1 cellular context compared by ENCODE assay signal in the genomic region with DNA sequence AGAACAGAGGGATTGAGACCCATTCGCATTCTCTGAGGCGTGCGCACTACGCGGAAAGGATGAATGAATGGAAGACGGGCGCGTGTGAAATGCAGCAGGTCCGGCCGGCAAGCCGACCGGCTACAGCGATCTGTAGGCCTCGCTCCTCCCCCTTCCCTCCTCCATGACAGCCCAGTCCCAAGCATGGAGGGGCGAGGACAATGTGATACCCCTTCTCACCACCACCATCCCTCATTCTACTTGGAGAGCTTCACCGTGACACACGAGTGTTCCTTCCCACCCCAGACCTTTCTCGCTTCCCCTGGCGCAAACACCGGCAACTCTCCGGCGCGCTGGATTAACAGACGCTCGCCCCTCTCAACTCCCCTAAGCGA.
A peak's percentile ranks its signal among the peaks of the same experiment; 100 is the strongest.
TF ChIP-seq lines count a peak whose summit lies in the region.

No MANE protein-coding gene starts in this region.

TF ChIP-seq in HepG2, 621 proteins besides CTCF, POLR2A, EP300 and RAD21 (continued from another document and continues in another):
- 0 out of 2 replicates have a peak, but pooled peaks have one; percentile 3 for TF ChIP-seq ARNTL (CRISPR knock-in tag; IDR thresholded peaks at IDR 0.05)
- TF ChIP-seq, protein P1, sequence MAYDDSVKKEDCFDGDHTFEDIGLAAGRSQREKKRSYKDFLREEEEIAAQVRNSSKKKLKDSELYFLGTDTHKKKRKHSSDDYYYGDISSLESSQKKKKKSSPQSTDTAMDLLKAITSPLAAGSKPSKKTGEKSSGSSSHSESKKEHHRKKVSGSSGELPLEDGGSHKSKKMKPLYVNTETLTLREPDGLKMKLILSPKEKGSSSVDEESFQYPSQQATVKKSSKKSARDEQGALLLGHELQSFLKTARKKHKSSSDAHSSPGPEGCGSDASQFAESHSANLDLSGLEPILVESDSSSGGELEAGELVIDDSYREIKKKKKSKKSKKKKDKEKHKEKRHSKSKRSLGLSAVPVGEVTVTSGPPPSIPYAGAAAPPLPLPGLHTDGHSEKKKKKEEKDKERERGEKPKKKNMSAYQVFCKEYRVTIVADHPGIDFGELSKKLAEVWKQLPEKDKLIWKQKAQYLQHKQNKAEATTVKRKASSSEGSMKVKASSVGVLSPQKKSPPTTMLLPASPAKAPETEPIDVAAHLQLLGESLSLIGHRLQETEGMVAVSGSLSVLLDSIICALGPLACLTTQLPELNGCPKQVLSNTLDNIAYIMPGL (CRISPR knock-in tag; IDR thresholded peaks at IDR 0.05; ENCODE audit: borderline replicate concordance in 1 of 2, low read depth in 1 of 2) = no peak
- TF ChIP-seq, protein P2, sequence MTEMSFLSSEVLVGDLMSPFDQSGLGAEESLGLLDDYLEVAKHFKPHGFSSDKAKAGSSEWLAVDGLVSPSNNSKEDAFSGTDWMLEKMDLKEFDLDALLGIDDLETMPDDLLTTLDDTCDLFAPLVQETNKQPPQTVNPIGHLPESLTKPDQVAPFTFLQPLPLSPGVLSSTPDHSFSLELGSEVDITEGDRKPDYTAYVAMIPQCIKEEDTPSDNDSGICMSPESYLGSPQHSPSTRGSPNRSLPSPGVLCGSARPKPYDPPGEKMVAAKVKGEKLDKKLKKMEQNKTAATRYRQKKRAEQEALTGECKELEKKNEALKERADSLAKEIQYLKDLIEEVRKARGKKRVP (CRISPR knock-in tag; IDR thresholded peaks at IDR 0.05) = no peak
- TF ChIP-seq RFX1 (IDR thresholded peaks at IDR 0.05) = no peak
- TF ChIP-seq SNRNP70 (IDR thresholded peaks at IDR 0.05; ENCODE audit: low read depth, low read length) = no peak
- TF ChIP-seq, protein P3, sequence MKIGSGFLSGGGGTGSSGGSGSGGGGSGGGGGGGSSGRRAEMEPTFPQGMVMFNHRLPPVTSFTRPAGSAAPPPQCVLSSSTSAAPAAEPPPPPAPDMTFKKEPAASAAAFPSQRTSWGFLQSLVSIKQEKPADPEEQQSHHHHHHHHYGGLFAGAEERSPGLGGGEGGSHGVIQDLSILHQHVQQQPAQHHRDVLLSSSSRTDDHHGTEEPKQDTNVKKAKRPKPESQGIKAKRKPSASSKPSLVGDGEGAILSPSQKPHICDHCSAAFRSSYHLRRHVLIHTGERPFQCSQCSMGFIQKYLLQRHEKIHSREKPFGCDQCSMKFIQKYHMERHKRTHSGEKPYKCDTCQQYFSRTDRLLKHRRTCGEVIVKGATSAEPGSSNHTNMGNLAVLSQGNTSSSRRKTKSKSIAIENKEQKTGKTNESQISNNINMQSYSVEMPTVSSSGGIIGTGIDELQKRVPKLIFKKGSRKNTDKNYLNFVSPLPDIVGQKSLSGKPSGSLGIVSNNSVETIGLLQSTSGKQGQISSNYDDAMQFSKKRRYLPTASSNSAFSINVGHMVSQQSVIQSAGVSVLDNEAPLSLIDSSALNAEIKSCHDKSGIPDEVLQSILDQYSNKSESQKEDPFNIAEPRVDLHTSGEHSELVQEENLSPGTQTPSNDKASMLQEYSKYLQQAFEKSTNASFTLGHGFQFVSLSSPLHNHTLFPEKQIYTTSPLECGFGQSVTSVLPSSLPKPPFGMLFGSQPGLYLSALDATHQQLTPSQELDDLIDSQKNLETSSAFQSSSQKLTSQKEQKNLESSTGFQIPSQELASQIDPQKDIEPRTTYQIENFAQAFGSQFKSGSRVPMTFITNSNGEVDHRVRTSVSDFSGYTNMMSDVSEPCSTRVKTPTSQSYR (CRISPR knock-in tag; IDR thresholded peaks at IDR 0.05; ENCODE audit: borderline replicate concordance) = peak; percentile 46; the same call in 1 of the 2 replicates
- TF ChIP-seq ZNF672 (CRISPR knock-in tag; IDR thresholded peaks at IDR 0.05) = no peak
- TF ChIP-seq ZNF746 (CRISPR knock-in tag; IDR thresholded peaks at IDR 0.05) = no peak
- TF ChIP-seq, protein P4, sequence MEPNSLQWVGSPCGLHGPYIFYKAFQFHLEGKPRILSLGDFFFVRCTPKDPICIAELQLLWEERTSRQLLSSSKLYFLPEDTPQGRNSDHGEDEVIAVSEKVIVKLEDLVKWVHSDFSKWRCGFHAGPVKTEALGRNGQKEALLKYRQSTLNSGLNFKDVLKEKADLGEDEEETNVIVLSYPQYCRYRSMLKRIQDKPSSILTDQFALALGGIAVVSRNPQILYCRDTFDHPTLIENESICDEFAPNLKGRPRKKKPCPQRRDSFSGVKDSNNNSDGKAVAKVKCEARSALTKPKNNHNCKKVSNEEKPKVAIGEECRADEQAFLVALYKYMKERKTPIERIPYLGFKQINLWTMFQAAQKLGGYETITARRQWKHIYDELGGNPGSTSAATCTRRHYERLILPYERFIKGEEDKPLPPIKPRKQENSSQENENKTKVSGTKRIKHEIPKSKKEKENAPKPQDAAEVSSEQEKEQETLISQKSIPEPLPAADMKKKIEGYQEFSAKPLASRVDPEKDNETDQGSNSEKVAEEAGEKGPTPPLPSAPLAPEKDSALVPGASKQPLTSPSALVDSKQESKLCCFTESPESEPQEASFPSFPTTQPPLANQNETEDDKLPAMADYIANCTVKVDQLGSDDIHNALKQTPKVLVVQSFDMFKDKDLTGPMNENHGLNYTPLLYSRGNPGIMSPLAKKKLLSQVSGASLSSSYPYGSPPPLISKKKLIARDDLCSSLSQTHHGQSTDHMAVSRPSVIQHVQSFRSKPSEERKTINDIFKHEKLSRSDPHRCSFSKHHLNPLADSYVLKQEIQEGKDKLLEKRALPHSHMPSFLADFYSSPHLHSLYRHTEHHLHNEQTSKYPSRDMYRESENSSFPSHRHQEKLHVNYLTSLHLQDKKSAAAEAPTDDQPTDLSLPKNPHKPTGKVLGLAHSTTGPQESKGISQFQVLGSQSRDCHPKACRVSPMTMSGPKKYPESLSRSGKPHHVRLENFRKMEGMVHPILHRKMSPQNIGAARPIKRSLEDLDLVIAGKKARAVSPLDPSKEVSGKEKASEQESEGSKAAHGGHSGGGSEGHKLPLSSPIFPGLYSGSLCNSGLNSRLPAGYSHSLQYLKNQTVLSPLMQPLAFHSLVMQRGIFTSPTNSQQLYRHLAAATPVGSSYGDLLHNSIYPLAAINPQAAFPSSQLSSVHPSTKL (CRISPR knock-in tag; IDR thresholded peaks at IDR 0.05) = no peak
- TF ChIP-seq ZBTB7B (CRISPR knock-in tag; IDR thresholded peaks at IDR 0.05) = no peak
- TF ChIP-seq ZNF430 (CRISPR knock-in tag; IDR thresholded peaks at IDR 0.05) = 0 out of 2 replicates have a peak, but pooled peaks have one; percentile 17
- no peak for TF ChIP-seq IKZF1 (IDR thresholded peaks at IDR 0.05)
- TF ChIP-seq KLF13 (CRISPR knock-in tag; IDR thresholded peaks at IDR 0.05) = no peak
- no peak for TF ChIP-seq KLF15 (CRISPR knock-in tag; IDR thresholded peaks at IDR 0.05; ENCODE audit: borderline replicate concordance)
- 0 out of 2 replicates have a peak, but pooled peaks have one; percentile 9 for TF ChIP-seq MIXL1 (CRISPR knock-in tag; IDR thresholded peaks at IDR 0.05)
- TF ChIP-seq GATAD2A (CRISPR knock-in tag; IDR thresholded peaks at IDR 0.05) = 0 out of 2 replicates have a peak, but pooled peaks have one; percentile 15
- TF ChIP-seq KLF11 (CRISPR knock-in tag; IDR thresholded peaks at IDR 0.05) = no peak
- TF ChIP-seq, protein P5, sequence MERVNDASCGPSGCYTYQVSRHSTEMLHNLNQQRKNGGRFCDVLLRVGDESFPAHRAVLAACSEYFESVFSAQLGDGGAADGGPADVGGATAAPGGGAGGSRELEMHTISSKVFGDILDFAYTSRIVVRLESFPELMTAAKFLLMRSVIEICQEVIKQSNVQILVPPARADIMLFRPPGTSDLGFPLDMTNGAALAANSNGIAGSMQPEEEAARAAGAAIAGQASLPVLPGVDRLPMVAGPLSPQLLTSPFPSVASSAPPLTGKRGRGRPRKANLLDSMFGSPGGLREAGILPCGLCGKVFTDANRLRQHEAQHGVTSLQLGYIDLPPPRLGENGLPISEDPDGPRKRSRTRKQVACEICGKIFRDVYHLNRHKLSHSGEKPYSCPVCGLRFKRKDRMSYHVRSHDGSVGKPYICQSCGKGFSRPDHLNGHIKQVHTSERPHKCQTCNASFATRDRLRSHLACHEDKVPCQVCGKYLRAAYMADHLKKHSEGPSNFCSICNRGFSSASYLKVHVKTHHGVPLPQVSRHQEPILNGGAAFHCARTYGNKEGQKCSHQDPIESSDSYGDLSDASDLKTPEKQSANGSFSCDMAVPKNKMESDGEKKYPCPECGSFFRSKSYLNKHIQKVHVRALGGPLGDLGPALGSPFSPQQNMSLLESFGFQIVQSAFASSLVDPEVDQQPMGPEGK (CRISPR knock-in tag; IDR thresholded peaks at IDR 0.05) = peak; percentile 49; the same call in 1 of the 2 replicates
- no peak for TF ChIP-seq ZNF33B (CRISPR knock-in tag; IDR thresholded peaks at IDR 0.05)
- TF ChIP-seq SALL1 (CRISPR knock-in tag; IDR thresholded peaks at IDR 0.05) = peak; percentile 50
- TF ChIP-seq ARHGAP35 (CRISPR knock-in tag; IDR thresholded peaks at IDR 0.05; ENCODE audit: borderline replicate concordance) = no peak
- no peak for TF ChIP-seq MBNL3 (CRISPR knock-in tag; conservative IDR thresholded peaks at IDR 0.05)
- TF ChIP-seq, protein P6, sequence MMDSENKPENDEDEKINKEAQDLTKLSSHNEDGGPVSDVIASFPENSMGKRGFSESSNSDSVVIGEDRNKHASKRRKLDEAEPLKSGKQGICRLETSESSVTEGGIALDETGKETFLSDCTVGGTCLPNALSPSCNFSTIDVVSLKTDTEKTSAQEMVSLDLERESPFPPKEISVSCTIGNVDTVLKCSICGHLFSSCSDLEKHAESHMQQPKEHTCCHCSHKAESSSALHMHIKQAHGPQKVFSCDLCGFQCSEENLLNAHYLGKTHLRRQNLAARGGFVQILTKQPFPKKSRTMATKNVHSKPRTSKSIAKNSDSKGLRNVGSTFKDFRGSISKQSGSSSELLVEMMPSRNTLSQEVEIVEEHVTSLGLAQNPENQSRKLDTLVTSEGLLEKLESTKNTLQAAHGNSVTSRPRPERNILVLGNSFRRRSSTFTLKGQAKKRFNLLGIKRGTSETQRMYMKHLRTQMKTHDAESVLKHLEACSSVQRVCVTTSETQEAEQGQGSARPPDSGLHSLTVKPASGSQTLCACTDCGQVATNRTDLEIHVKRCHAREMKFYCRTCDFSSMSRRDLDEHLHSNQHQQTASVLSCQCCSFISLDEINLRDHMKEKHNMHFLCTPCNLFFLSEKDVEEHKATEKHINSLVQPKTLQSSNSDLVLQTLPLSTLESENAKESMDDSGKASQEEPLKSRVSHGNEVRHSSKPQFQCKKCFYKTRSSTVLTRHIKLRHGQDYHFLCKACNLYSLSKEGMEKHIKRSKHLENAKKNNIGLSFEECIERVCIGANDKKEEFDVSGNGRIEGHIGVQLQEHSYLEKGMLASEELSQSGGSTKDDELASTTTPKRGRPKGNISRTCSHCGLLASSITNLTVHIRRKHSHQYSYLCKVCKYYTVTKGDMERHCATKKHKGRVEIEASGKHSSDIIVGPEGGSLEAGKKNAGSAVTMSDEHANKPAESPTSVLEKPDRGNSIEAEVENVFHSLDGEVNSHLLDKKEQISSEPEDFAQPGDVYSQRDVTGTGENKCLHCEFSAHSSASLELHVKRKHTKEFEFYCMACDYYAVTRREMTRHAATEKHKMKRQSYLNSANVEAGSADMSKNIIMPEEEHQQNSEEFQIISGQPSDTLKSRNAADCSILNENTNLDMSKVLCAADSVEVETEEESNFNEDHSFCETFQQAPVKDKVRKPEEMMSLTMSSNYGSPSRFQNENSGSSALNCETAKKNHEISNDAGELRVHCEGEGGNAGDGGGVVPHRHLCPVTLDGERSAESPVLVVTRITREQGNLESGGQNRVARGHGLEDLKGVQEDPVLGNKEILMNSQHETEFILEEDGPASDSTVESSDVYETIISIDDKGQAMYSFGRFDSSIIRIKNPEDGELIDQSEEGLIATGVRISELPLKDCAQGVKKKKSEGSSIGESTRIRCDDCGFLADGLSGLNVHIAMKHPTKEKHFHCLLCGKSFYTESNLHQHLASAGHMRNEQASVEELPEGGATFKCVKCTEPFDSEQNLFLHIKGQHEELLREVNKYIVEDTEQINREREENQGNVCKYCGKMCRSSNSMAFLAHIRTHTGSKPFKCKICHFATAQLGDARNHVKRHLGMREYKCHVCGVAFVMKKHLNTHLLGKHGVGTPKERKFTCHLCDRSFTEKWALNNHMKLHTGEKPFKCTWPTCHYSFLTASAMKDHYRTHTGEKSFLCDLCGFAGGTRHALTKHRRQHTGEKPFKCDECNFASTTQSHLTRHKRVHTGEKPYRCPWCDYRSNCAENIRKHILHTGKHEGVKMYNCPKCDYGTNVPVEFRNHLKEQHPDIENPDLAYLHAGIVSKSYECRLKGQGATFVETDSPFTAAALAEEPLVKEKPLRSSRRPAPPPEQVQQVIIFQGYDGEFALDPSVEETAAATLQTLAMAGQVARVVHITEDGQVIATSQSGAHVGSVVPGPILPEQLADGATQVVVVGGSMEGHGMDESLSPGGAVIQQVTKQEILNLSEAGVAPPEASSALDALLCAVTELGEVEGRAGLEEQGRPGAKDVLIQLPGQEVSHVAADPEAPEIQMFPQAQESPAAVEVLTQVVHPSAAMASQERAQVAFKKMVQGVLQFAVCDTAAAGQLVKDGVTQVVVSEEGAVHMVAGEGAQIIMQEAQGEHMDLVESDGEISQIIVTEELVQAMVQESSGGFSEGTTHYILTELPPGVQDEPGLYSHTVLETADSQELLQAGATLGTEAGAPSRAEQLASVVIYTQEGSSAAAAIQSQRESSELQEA (CRISPR knock-in tag; IDR thresholded peaks at IDR 0.05; ENCODE audit: not compliant biosample characterization) = no peak
- no peak for TF ChIP-seq PCBP1 (IDR thresholded peaks at IDR 0.05; ENCODE audit: borderline replicate concordance, low read depth, low read length)
- no peak for TF ChIP-seq NFYC (CRISPR knock-in tag; IDR thresholded peaks at IDR 0.05)
- TF ChIP-seq SP5 (CRISPR knock-in tag; IDR thresholded peaks at IDR 0.05; ENCODE audit: borderline replicate concordance, low read depth) = peak; percentile 39; the same call in 1 of the 2 replicates
- no peak for TF ChIP-seq CENPX (CRISPR knock-in tag; IDR thresholded peaks at IDR 0.05)
- no peak for TF ChIP-seq FOXK1 (CRISPR knock-in tag; IDR thresholded peaks at IDR 0.05; ENCODE audit: borderline replicate concordance, low read depth)
- peak; percentile 6; the same call in 1 of the 2 replicates for TF ChIP-seq RXRB (CRISPR knock-in tag; IDR thresholded peaks at IDR 0.05; ENCODE audit: borderline replicate concordance)
- TF ChIP-seq ZNF510 (CRISPR knock-in tag; IDR thresholded peaks at IDR 0.05; ENCODE audit: low read depth) = no peak
- no peak for TF ChIP-seq ZZZ3 (CRISPR knock-in tag; IDR thresholded peaks at IDR 0.05; ENCODE audit: borderline replicate concordance)
- no peak for TF ChIP-seq NFIB (CRISPR knock-in tag; IDR thresholded peaks at IDR 0.05; ENCODE audit: borderline replicate concordance)
- TF ChIP-seq ZMYM2 (CRISPR knock-in tag; IDR thresholded peaks at IDR 0.05) = 0 out of 2 replicates have a peak, but pooled peaks have one; percentile 12
- TF ChIP-seq, protein P7, sequence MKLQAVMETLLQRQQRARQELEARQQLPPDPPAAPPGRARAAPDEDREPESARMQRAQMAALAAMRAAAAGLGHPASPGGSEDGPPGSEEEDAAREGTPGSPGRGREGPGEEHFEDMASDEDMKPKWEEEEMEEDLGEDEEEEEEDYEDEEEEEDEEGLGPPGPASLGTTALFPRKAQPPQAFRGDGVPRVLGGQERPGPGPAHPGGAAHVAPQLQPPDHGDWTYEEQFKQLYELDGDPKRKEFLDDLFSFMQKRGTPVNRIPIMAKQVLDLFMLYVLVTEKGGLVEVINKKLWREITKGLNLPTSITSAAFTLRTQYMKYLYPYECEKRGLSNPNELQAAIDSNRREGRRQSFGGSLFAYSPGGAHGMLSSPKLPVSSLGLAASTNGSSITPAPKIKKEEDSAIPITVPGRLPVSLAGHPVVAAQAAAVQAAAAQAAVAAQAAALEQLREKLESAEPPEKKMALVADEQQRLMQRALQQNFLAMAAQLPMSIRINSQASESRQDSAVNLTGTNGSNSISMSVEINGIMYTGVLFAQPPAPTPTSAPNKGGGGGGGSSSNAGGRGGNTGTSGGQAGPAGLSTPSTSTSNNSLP (IDR thresholded peaks at IDR 0.05; ENCODE audit: low read depth, low read length) = no peak
- TF ChIP-seq ZKSCAN1 (IDR thresholded peaks at IDR 0.05; ENCODE audit: low read length) = no peak
- 0 out of 2 replicates have a peak, but pooled peaks have one; percentile 14 for TF ChIP-seq BRD4 (CRISPR knock-in tag; IDR thresholded peaks at IDR 0.05)
- TF ChIP-seq, protein P8, sequence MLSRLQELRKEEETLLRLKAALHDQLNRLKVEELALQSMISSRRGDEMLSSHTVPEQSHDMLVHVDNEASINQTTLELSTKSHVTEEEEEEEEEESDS (CRISPR knock-in tag; IDR thresholded peaks at IDR 0.05; ENCODE audit: borderline replicate concordance) = no peak
